9 cellular contexts compared by ENCODE assay signal in genomic region chr15:99076109-99076508, GRCh38. TPM values are rescaled to one million over a fixed set of nuclear protein-coding genes. Genes with fewer than 3 reads are reported as not detected.
DNase-seq lines count a peak whose midpoint lies in the region; ATAC-seq and TF ChIP-seq lines count a peak whose summit lies in the region.
"Had no signal": no experiment of that assay in that cellular context is flagged by ENCODE, and none has a peak within 500 bp of the region (broad histone marks: within the 10 kb centered on the region; RNA-seq: fewer than 3 reads in every experiment).

No MANE protein-coding gene starts in this region.

- H3K4me2 ChIP-seq in OCI-LY7 (ENCODE audit: low read length) (peak overlapping the region; percentile 78), mesenchymal stem cell (ENCODE audit: low read length, poor library complexity, severe bottlenecking) (no peak overlapping the region)

- no peaks in the 10 kb centered on the region for H3K36me3 Mint-ChIP-seq in Caco-2 (ENCODE audit: insufficient read depth, unreplicated experiment)

- no peak overlapping the region for H4K8ac ChIP-seq in mesenchymal stem cell (ENCODE audit: low read length)

- no peaks in the 10 kb centered on the region for H3K79me1 ChIP-seq in mesenchymal stem cell (replicated peaks; ENCODE audit: low read length, poor library complexity, severe bottlenecking)

- peaks cover 4% of the 10 kb centered on the region for H3K27me3 Mint-ChIP-seq in Caco-2 (ENCODE audit: insufficient read depth, unreplicated experiment)

- H2AFZ ChIP-seq in OCI-LY7 (ENCODE audit: low read length) (peak overlapping the region; percentile 100), mesenchymal stem cell (ENCODE audit: low read depth, low read length) (no peak overlapping the region)

- intact Hi-C loops in Caco-2 (cut with micrococcal nuclease; ENCODE audit: unreplicated experiment) (loop anchor here (1.0 to 10.0 kb wide), 5 partner anchors 134 to 634 kb away; no protein-coding TSS in a partner anchor), OCI-LY7 (cut with micrococcal nuclease; ENCODE audit: unreplicated experiment) (loop anchor here (1.0 to 2.0 kb wide), 5 partner anchors 137 to 633 kb away; no protein-coding TSS in a partner anchor)

- BruUV-seq in Caco-2 (replicated peaks; lab: Mats Ljungman, UMichigan) (no TSS peak), OCI-LY7 (replicated peaks; lab: Mats Ljungman, UMichigan) (no TSS peak)

- H3K27ac Mint-ChIP-seq in Caco-2 (ENCODE audit: unreplicated experiment) = no peak overlapping the region

- H3K36me3 ChIP-seq in Caco-2 (ENCODE audit: control insufficient read depth, insufficient read depth, low read length) = no peaks in the 10 kb centered on the region
- no peaks in the 10 kb centered on the region for H3K36me3 ChIP-seq in OCI-LY7 (ENCODE audit: insufficient read depth, low read length)
- H3K36me3 ChIP-seq in mesenchymal stem cell (ENCODE audit: control insufficient read depth in 1 of 2, insufficient read depth in 2 of 2, low read depth in 1 of 2, low read length in 2 of 2) = no peaks in the 10 kb centered on the region
- H3K36me3 ChIP-seq in H7 (replicated peaks; ENCODE audit: control insufficient read depth, insufficient read depth, low read length) = no peaks in the 10 kb centered on the region

- H3K4me1 ChIP-seq in Caco-2 = no peaks in the 10 kb centered on the region
- H3K4me1 ChIP-seq in OCI-LY7 (ENCODE audit: insufficient read depth, low read length, poor library complexity, severe bottlenecking) = peaks cover 8% of the 10 kb centered on the region
- no peaks in the 10 kb centered on the region for H3K4me1 ChIP-seq in mesenchymal stem cell (ENCODE audit: control insufficient read depth, insufficient read depth, low read depth, low read length)

- H3K27ac ChIP-seq in OCI-LY7 (ENCODE audit: low read depth, low read length, poor library complexity, severe bottlenecking) (no peak overlapping the region), mesenchymal stem cell (ENCODE audit: low read length, poor library complexity, severe bottlenecking) (no peak overlapping the region)

- no peak overlapping the region for H3K18ac ChIP-seq in mesenchymal stem cell (ENCODE audit: low read depth in 1 of 2, low read length in 2 of 2)

- WGBS in mesenchymal stem cell = 100% methylated on average over 1 of the region's 2 CpGs

- H3K4me1 Mint-ChIP-seq in Caco-2 (ENCODE audit: low read depth, unreplicated experiment) = peaks cover 7% of the 10 kb centered on the region

- H3K27me3 ChIP-seq in Caco-2 (replicated peaks; ENCODE audit: control insufficient read depth, insufficient read depth, low read length) (no peaks in the 10 kb centered on the region), mesenchymal stem cell (ENCODE audit: control insufficient read depth in 1 of 2, insufficient read depth in 1 of 2, low read length in 2 of 2) (peaks cover 0 to 3% of the 10 kb centered on the region in 2 experiments), H7 (ENCODE audit: control insufficient read depth, insufficient read depth, low read length) (no peaks in the 10 kb centered on the region; the same call in 1 of the 2 replicates)

- no peaks in the 10 kb centered on the region for H3K9me2 ChIP-seq in OCI-LY7 (ENCODE audit: insufficient read depth, low read length)

- no peak overlapping the region for H2AK5ac ChIP-seq in mesenchymal stem cell (ENCODE audit: low read length, severe bottlenecking)

- no peak overlapping the region for H2BK120ac ChIP-seq in mesenchymal stem cell (ENCODE audit: low read depth, low read length)

- no peaks in the 10 kb centered on the region for H3K9me3 ChIP-seq in Caco-2
- H3K9me3 ChIP-seq in OCI-LY7 (ENCODE audit: low read length) = no peaks in the 10 kb centered on the region
- H3K9me3 ChIP-seq in mesenchymal stem cell (ENCODE audit: control insufficient read depth, low read length) = no peaks in the 10 kb centered on the region
- H3K9me3 ChIP-seq: mucosa of descending colon had no signal

- H2BK15ac ChIP-seq in mesenchymal stem cell (ENCODE audit: low read depth, poor library complexity, severe bottlenecking) = no peak overlapping the region

- no peak for TF ChIP-seq CTCF in Caco-2 (IDR thresholded peaks at IDR 0.05; ENCODE audit: insufficient read depth in 1 of 2, low read depth in 1 of 2, low read length in 1 of 2, severe bottlenecking in 1 of 2, unreplicated experiment in 1 of 2)
- TF ChIP-seq CTCF in OCI-LY7 (conservative IDR thresholded peaks at IDR 0.05; ENCODE audit: low read length) = no peak

- H3K4ac ChIP-seq in mesenchymal stem cell (ENCODE audit: low read depth in 1 of 2, low read length in 2 of 2) = no peak overlapping the region

- no peak overlapping the region for H2BK12ac ChIP-seq in mesenchymal stem cell (ENCODE audit: low read length in 2 of 2)

- peak overlapping the region; percentile 87 for H3K9ac ChIP-seq in mesenchymal stem cell (ENCODE audit: low read length)

- H3K4me3 ChIP-seq in Caco-2 (ENCODE audit: low read depth, low read length) (no peak overlapping the region), OCI-LY7 (ENCODE audit: low read depth, low read length, poor library complexity, severe bottlenecking) (peak overlapping the region; percentile 59), mesenchymal stem cell (ENCODE audit: insufficient read depth in 1 of 2, low read depth in 1 of 2, low read length in 2 of 2) (no peak overlapping the region), H7 (ENCODE audit: insufficient read depth, low read depth, low read length) (no peak overlapping the region)
- H3K4me3 ChIP-seq: mucosa of descending colon had no signal

- no peak overlapping the region for H3K23ac ChIP-seq in mesenchymal stem cell (ENCODE audit: low read length in 2 of 2)

- H3K9me3 Mint-ChIP-seq in Caco-2 (ENCODE audit: unreplicated experiment) = no peaks in the 10 kb centered on the region

- H4K20me1 ChIP-seq in OCI-LY7 (ENCODE audit: insufficient read depth, low read length) = no peaks in the 10 kb centered on the region

- peak overlapping the region; percentile 69 for H3K4me3 Mint-ChIP-seq in Caco-2 (ENCODE audit: unreplicated experiment)

- CTCF ChIA-PET in Caco-2 (lab: Charles Lee) (interaction anchor here (0.9 to 1.9 kb wide), 7 partner anchors 10 to 557 kb away, joined by 3 to 13 read pairs (median 6); partner anchors contain the start of gene SYNM), OCI-LY7 (lab: Charles Lee; ENCODE audit: unreplicated experiment) (interaction anchor here (1.1 kb wide), 1 partner anchor 10 kb away, joined by 4 read pairs; no protein-coding TSS in a partner anchor)

- no peak overlapping the region for H4K91ac ChIP-seq in mesenchymal stem cell (ENCODE audit: low read length)

- H3K14ac ChIP-seq in mesenchymal stem cell (ENCODE audit: low read length in 2 of 2) = no peak overlapping the region

- POLR2A ChIA-PET in Caco-2 (lab: Charles Lee) (no interaction called here), OCI-LY7 (lab: Charles Lee) (interaction anchor here (0.6 kb wide), 2 partner anchors 285 to 428 kb away, joined by 3 read pairs; no protein-coding TSS in a partner anchor)

- no peaks in the 10 kb centered on the region for H3K79me2 ChIP-seq in OCI-LY7 (ENCODE audit: insufficient read depth, low read depth, low read length)

- DNase-seq in Caco-2 (no peak), OCI-LY7 (ENCODE audit: low spot score) (peak; percentile 18), mesenchymal stem cell (no peak), NCI-H2107 treated with DMSO at 0.1 percent for 48 hours (lab: John Stamatoyannopoulos, UW; ENCODE audit: unreplicated experiment) (no peak), AG20443 (ENCODE audit: low spot score) (no peak), H7 (no peak)

- ATAC-seq in GM19452 (IDR thresholded peaks at IDR 0.05; ENCODE audit: unreplicated experiment) = peak; percentile 23
- no peak for ATAC-seq in HG02840 (IDR thresholded peaks at IDR 0.05; ENCODE audit: low FRiP score, unreplicated experiment)

- no peak overlapping the region for H2BK5ac ChIP-seq in mesenchymal stem cell (ENCODE audit: low read depth, low read length, poor library complexity, severe bottlenecking)

RNA-seq across cellular contexts. Expression of gene SYNM, which starts 28.8 kb away (rescaled TPM):
- total RNA-seq in Caco-2 (2022) = 6.0 and 6.1 TPM in 2 replicates
- 0.41 and 0.49 TPM in 2 replicates for total RNA-seq in OCI-LY7 (2014; rRNA removed; shearing (Covaris generic))
- total RNA-seq in OCI-LY7 (2022) = 0.08 TPM in 1 of 2 replicates, not detected in the other
- polyA plus RNA-seq in mesenchymal stem cell (2013, experiment 1 of 2) = 6.0 TPM
- polyA plus RNA-seq in mesenchymal stem cell (2013, experiment 2 of 2) = 5.7 TPM
- total RNA-seq in H7 (2014; rRNA removed; shearing (Covaris generic)) = 2.1 and 2.8 TPM in 2 replicates
